15 cellular contexts compared by ENCODE assay signal in genomic region chr11:118005224-118006152, GRCh38. TPM values are rescaled to one million over a fixed set of nuclear protein-coding genes. Genes with fewer than 3 reads are reported as not detected.
DNase-seq lines count a peak whose midpoint lies in the region; FAIRE-seq and TF ChIP-seq lines count a peak whose summit lies in the region.
"Had no signal": no experiment of that assay in that cellular context is flagged by ENCODE, and none has a peak within 500 bp of the region (broad histone marks: within the 10 kb centered on the region; RNA-seq: fewer than 3 reads in every experiment).

No MANE protein-coding gene starts in this region.

- H3K9me3 ChIP-seq in OCI-LY7 (ENCODE audit: low read length) (no peaks in the 10 kb centered on the region), spleen (peaks cover 0 to 5% (median 0%) of the 10 kb centered on the region in 8 donors)

- no peaks in the 10 kb centered on the region for H4K20me1 ChIP-seq in OCI-LY7 (ENCODE audit: insufficient read depth, low read length)

- POLR2A ChIA-PET in OCI-LY7 (lab: Charles Lee) = interaction anchor here (1.2 to 6.7 kb wide), 5 partner anchors 8 to 40 kb away, joined by 3 to 59 read pairs (median 3); partner anchors contain the start of gene IL10RA

- H3K4me1 ChIP-seq in OCI-LY7 (ENCODE audit: insufficient read depth, low read length, poor library complexity, severe bottlenecking) (peaks cover 87% of the 10 kb centered on the region), spleen (peaks cover 58 to 100% (median 95%) of the 10 kb centered on the region in 6 donors)

- peak overlapping the region; percentile 63; the same call in 1 of the 2 replicates for H3K4me2 ChIP-seq in OCI-LY7 (ENCODE audit: low read length)

- WGBS in spleen, 5 donors = 85 to 87% (median 86%) methylated on average over 9 to 12 of the region's 12 CpGs

- H3K27ac ChIP-seq in OCI-LY7 (ENCODE audit: low read depth, low read length, poor library complexity, severe bottlenecking) (peak overlapping the region; percentile 1), spleen (peak overlapping the region in 7 of 8 donors; percentile 57 to 98 (median 95))
- H3K27ac ChIP-seq: cardiac muscle cell, gastroesophageal sphincter had no signal

- TF ChIP-seq CTCF in OCI-LY7 (conservative IDR thresholded peaks at IDR 0.05; ENCODE audit: low read length) (peak; percentile 46; the same call in 1 of the 2 replicates), bronchial epithelial cell (IDR thresholded peaks at IDR 0.05; ENCODE audit: insufficient read depth, low read length, severe bottlenecking) (no peak), spleen (IDR thresholded peaks at IDR 0.05 in 8 of 11, conservative IDR thresholded peaks at IDR 0.05 in 3 of 11) (no peak)

- H3K36me3 ChIP-seq in OCI-LY7 (ENCODE audit: insufficient read depth, low read length) (peaks cover 3% of the 10 kb centered on the region), bronchial epithelial cell (ENCODE audit: control insufficient read depth, insufficient read depth, low read length) (no peaks in the 10 kb centered on the region), spleen (peaks cover 0 to 5% (median under 1%) of the 10 kb centered on the region in 6 donors)
- H3K36me3 ChIP-seq: cardiac muscle cell had no signal

- FAIRE-seq in bronchial epithelial cell (lab: Jason Lieb, UNC) = no peak
- FAIRE-seq: H54 had no signal

- CTCF ChIA-PET in OCI-LY7 (lab: Charles Lee; ENCODE audit: unreplicated experiment) = interaction anchor here (0.6 to 2.3 kb wide), 2 partner anchors 10 to 19 kb away, joined by 4 to 13 read pairs; partner anchors contain the start of gene IL10RA

- H3K9me2 ChIP-seq in OCI-LY7 (ENCODE audit: insufficient read depth, low read length) = no peaks in the 10 kb centered on the region

- no peak for TF ChIP-seq POLR2A in spleen (IDR thresholded peaks at IDR 0.05)

- H3K27me3 ChIP-seq in bronchial epithelial cell (ENCODE audit: control insufficient read depth, insufficient read depth, low read length) (peaks cover 2% of the 10 kb centered on the region), spleen (replicated peaks in 1 of 7) (no peaks in the 10 kb centered on the region)

- peak; percentile 25 to 31 for DNase-seq in activated T-cell treated with anti-CD3 and anti-CD28 coated beads, Interleukin-2, amount 50 U/mL, for 48 hours
- DNase-seq in activated T-cell treated with anti-CD3 and anti-CD28 coated beads, Interleukin-2, amount 50 U/mL, for 1 hour = no peak
- DNase-seq in OCI-LY7 (ENCODE audit: low spot score) (no peak), bronchial epithelial cell (ENCODE audit: low read depth) (peak; percentile 14), spleen (no peak), dermis blood vessel endothelial cell (no peak), NCI-H510A (lab: John Stamatoyannopoulos, UW) (no peak), NCI-H1694 treated with DMSO at 0.1 percent for 48 hours (lab: John Stamatoyannopoulos, UW) (no peak)
- DNase-seq: NCI-H226 had no signal

- H2AFZ ChIP-seq in OCI-LY7 (ENCODE audit: low read length) = no peak overlapping the region

- no peaks in the 10 kb centered on the region for H3K79me2 ChIP-seq in OCI-LY7 (ENCODE audit: insufficient read depth, low read depth, low read length)

- H3K4me3 ChIP-seq in OCI-LY7 (ENCODE audit: low read depth, low read length, poor library complexity, severe bottlenecking) (no peak overlapping the region), bronchial epithelial cell (ENCODE audit: low read depth, low read length) (no peak overlapping the region), spleen (no peak overlapping the region)
- H3K4me3 ChIP-seq: cardiac muscle cell, gastroesophageal sphincter, lung, skin epidermis had no signal

- intact Hi-C loops in OCI-LY7 (cut with micrococcal nuclease; ENCODE audit: unreplicated experiment) = loop anchor here (5.0 kb wide), 1 partner anchor 432 kb away; the partner anchor contains the start of gene KMT2A
- intact Hi-C loops in spleen (cut with DNase I; ENCODE audit: low total_unique reads) = no loop called here

- BruUV-seq in OCI-LY7 (replicated peaks; lab: Mats Ljungman, UMichigan) = no TSS peak

RNA-seq across cellular contexts. Expression of gene IL10RA, which starts 19.3 kb away (rescaled TPM):
- total RNA-seq in OCI-LY7 (2014; rRNA removed; shearing (Covaris generic)) = 8.2 and 15.7 TPM in 2 replicates
- total RNA-seq in OCI-LY7 (2022) (18.3 and 25.2 TPM in 2 replicates), bronchial epithelial cell (0.13 TPM in 1 of 2 replicates, not detected in the other), spleen (100 to 1,000 TPM; 114 to 239 (median 171) TPM), dermis blood vessel endothelial cell (0.09 TPM in 1 of 2 replicates, not detected in the other)
- 10 to 100 TPM; 32.9 to 39.4 (median 38.3) TPM for polyA plus RNA-seq in spleen
- total RNA-seq: cardiac muscle cell had no signal
- polyA plus RNA-seq: AG04450, cardiac muscle cell had no signal

Comparison
In these comparisons a context has a peak if more than half of its experiments do, and no peak if none do; other contexts are left out.
1. DNase-seq: peak in activated T-cell treated with anti-CD3 and anti-CD28 coated beads, Interleukin-2, amount 50 U/mL, for 48 hours (2 of 2) and bronchial epithelial cell (single experiment); none in activated T-cell treated with anti-CD3 and anti-CD28 coated beads, Interleukin-2, amount 50 U/mL, for 1 hour (single experiment), OCI-LY7 (single experiment), spleen (single experiment), dermis blood vessel endothelial cell (single experiment), NCI-H510A (single experiment) and NCI-H1694 treated with DMSO at 0.1 percent for 48 hours (single experiment).